Comparison of ENCODE assay signal across 23 cellular contexts in genomic region chr7:66754541-66754940, GRCh38.
"Had no signal": no experiment of that assay in that cellular context is flagged by ENCODE, and none has a peak within 500 bp of the region (broad histone marks: within the 10 kb centered on the region; RNA-seq: fewer than 3 reads in every experiment).

No MANE protein-coding gene starts in this region.

- H3K9me3 ChIP-seq: ovary, psoas muscle, sigmoid colon, thoracic aorta, tibial nerve, upper lobe of right lung, uterus had no signal

- H3K4me1 ChIP-seq: neural progenitor cell, uterus had no signal

- H3K4me3 ChIP-seq: dorsolateral prefrontal cortex, lung, neural progenitor cell, ovary, psoas muscle, sigmoid colon, thoracic aorta, tibial nerve, upper lobe of right lung, uterus had no signal

- H3K27me3 ChIP-seq: dorsolateral prefrontal cortex, neural progenitor cell, ovary, sigmoid colon, tibial nerve, upper lobe of right lung, uterus had no signal

- H3K36me3 ChIP-seq: neural progenitor cell, ovary, sigmoid colon, thoracic aorta, tibial nerve, upper lobe of right lung, uterus had no signal

- H3K4me2 ChIP-seq: neural progenitor cell had no signal

- H2AFZ ChIP-seq: neural progenitor cell had no signal

- H3K9ac ChIP-seq: neural progenitor cell had no signal

- DNase-seq: dorsolateral prefrontal cortex; effector CD4-positive, alpha-beta T cell; foreskin melanocyte; hypothalamus; immature natural killer cell; left ventricle myocardium superior; nucleus accumbens; ovary; posterior cingulate gyrus; psoas muscle; right cardiac atrium; sigmoid colon; stimulated activated CD4-positive, alpha-beta T cell treated with anti-CD3 and anti-CD28 coated beads, Interleukin-2, amount 100 ng/mL, for 24 hours; stimulated activated CD4-positive, alpha-beta T cell treated with anti-CD3 and anti-CD28 coated beads, Interleukin-4, amount 100 ng/mL, for 24 hours; stimulated activated naive CD8-positive, alpha-beta T cell treated with anti-CD3 and anti-CD28 coated beads, Interleukin-15, Interleukin-2, amounts not matched to agents 100 U/mL and 50 U/mL, for 24 hours; substantia nigra; upper lobe of right lung; uterus had no signal

- ATAC-seq: left ventricle myocardium superior; psoas muscle; right cardiac atrium; stimulated activated memory B cell treated with anti-CD40 and anti-IgM and Interleukin-4, amounts not matched to agents 10 μg/mL and 1 μg/mL and 100 μg/mL, for 72 hours; stimulated activated naive CD8-positive, alpha-beta T cell treated with anti-CD3 and anti-CD28 coated beads, Interleukin-15, Interleukin-2, amounts not matched to agents 100 U/mL and 50 U/mL, for 24 hours; upper lobe of right lung had no signal

- H3K27ac ChIP-seq: neural progenitor cell, ovary, psoas muscle, sigmoid colon, thoracic aorta, upper lobe of right lung, uterus had no signal
